12 cellular contexts compared by ENCODE assay signal in the genomic region with DNA sequence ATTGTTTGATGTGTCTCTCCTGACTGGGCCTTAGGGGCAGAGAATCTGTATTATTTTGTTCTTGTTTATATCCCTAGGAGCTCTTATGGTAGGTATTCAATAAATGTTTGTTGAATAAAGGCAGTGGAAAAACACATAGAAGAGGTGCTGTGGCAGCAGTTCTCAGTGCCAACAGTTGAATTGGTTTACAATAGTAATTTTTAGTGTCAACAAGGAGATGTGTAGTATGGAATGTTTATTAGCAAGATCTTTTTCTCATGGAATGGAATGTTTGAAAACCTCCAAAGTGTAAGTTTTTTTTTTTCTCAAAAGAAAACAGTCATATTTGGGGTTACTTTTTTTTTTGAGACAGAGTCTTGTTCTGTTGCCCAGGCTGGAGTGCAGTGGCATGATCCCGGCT. TPM values are rescaled to one million over a fixed set of nuclear protein-coding genes. Genes with fewer than 3 reads are reported as not detected.
A peak's percentile ranks its signal among the peaks of the same experiment; 100 is the strongest.
DNase-seq lines count a peak whose midpoint lies in the region; ATAC-seq and TF ChIP-seq lines count a peak whose summit lies in the region.
"Had no signal": no experiment of that assay in that cellular context is flagged by ENCODE, and none has a peak within 500 bp of the region (broad histone marks: within the 10 kb centered on the region; RNA-seq: fewer than 3 reads in every experiment).

No MANE protein-coding gene starts in this region.

- no peaks in the 10 kb centered on the region for H3K27me3 Mint-ChIP-seq in activated CD8-positive, alpha-beta memory T cell treated with anti-CD3 and anti-CD28 coated beads, Interleukin-2, amount 10 ng/mL, durations not matched to agents 7 days and 5 days
- H3K27me3 Mint-ChIP-seq in T-helper 17 cell = no peaks in the 10 kb centered on the region

- no peak for TF ChIP-seq CTCF in fibroblast of villous mesenchyme (IDR thresholded peaks at IDR 0.05; ENCODE audit: insufficient read depth, low read depth, low read length)

- no peak overlapping the region for H3K4me3 Mint-ChIP-seq in activated CD8-positive, alpha-beta memory T cell treated with anti-CD3 and anti-CD28 coated beads, Interleukin-2, amount 10 ng/mL, durations not matched to agents 7 days and 5 days
- H3K4me3 Mint-ChIP-seq in T-helper 17 cell = no peak overlapping the region
- no peak overlapping the region for H3K4me3 Mint-ChIP-seq in stimulated activated effector memory CD8-positive, alpha-beta T cell treated with anti-CD3 and anti-CD28 coated beads, Interleukin-12 subunit alpha, Interleukin-12 subunit beta, amount 100 ng/mL, for 72 hours

- no peak for ATAC-seq in activated CD8-positive, alpha-beta memory T cell treated with anti-CD3 and anti-CD28 coated beads, Interleukin-2, amount 10 ng/mL, durations not matched to agents 7 days and 5 days
- ATAC-seq in T-helper 17 cell = no peak
- ATAC-seq in stimulated activated effector memory CD8-positive, alpha-beta T cell treated with anti-CD3 and anti-CD28 coated beads, Interleukin-12 subunit alpha, Interleukin-12 subunit beta, amount 100 ng/mL, for 72 hours = no peak
- ATAC-seq in HG02840 (IDR thresholded peaks at IDR 0.05; ENCODE audit: low FRiP score, unreplicated experiment) = no peak
- no peak for ATAC-seq in HG02610 (IDR thresholded peaks at IDR 0.05; ENCODE audit: unreplicated experiment)
- no peak for ATAC-seq in GM19023 (IDR thresholded peaks at IDR 0.05; ENCODE audit: unreplicated experiment)

- no peaks in the 10 kb centered on the region for H3K9me3 ChIP-seq in T-helper 17 cell (ENCODE audit: control insufficient read depth, low read length, poor library complexity, severe bottlenecking)
- H3K9me3 ChIP-seq: SJCRH30 had no signal

- H3K9me3 Mint-ChIP-seq in activated CD8-positive, alpha-beta memory T cell treated with anti-CD3 and anti-CD28 coated beads, Interleukin-2, amount 10 ng/mL, durations not matched to agents 7 days and 5 days (ENCODE audit: low read depth) = no peaks in the 10 kb centered on the region
- H3K9me3 Mint-ChIP-seq in stimulated activated effector memory CD8-positive, alpha-beta T cell treated with anti-CD3 and anti-CD28 coated beads, Interleukin-12 subunit alpha, Interleukin-12 subunit beta, amount 100 ng/mL, for 72 hours = no peaks in the 10 kb centered on the region

- DNase-seq in activated CD8-positive, alpha-beta memory T cell treated with anti-CD3 and anti-CD28 coated beads, Interleukin-2, amount 10 ng/mL, durations not matched to agents 7 days and 5 days = no peak
- no peak for DNase-seq in activated CD8-positive, alpha-beta memory T cell treated with anti-CD3 and anti-CD28 coated beads, Interleukin-2, amount 50 U/mL, for 48 hours
- no peak for DNase-seq in T-helper 17 cell
- peak; percentile 60 for DNase-seq in fibroblast of villous mesenchyme (ENCODE audit: low read depth)
- DNase-seq in stimulated activated effector memory CD8-positive, alpha-beta T cell treated with anti-CD3 and anti-CD28 coated beads, Interleukin-12 subunit alpha, Interleukin-12 subunit beta, amount 100 ng/mL, for 72 hours (ENCODE audit: low spot score in 2 of 2) = no peak
- DNase-seq: NCI-H526 treated with DMSO at 0.1 percent for 48 hours, posterior cingulate gyrus, SJCRH30, substantia nigra had no signal

- CTCF ChIA-PET in activated CD8-positive, alpha-beta memory T cell treated with anti-CD3 and anti-CD28 coated beads, Interleukin-2, amount 10 ng/mL, durations not matched to agents 7 days and 5 days (lab: Charles Lee) = no interaction called here

- peak overlapping the region; percentile 22 for H3K4me3 ChIP-seq in fibroblast of villous mesenchyme (ENCODE audit: low read depth, low read length)
- H3K4me3 ChIP-seq: SJCRH30 had no signal

- peaks cover 49% of the 10 kb centered on the region for H3K4me1 Mint-ChIP-seq in activated CD8-positive, alpha-beta memory T cell treated with anti-CD3 and anti-CD28 coated beads, Interleukin-2, amount 10 ng/mL, durations not matched to agents 7 days and 5 days
- peaks cover 42% of the 10 kb centered on the region for H3K4me1 Mint-ChIP-seq in T-helper 17 cell
- H3K4me1 Mint-ChIP-seq in stimulated activated effector memory CD8-positive, alpha-beta T cell treated with anti-CD3 and anti-CD28 coated beads, Interleukin-12 subunit alpha, Interleukin-12 subunit beta, amount 100 ng/mL, for 72 hours = peaks cover 44% of the 10 kb centered on the region

- peak overlapping the region; percentile 68 for H3K27ac Mint-ChIP-seq in activated CD8-positive, alpha-beta memory T cell treated with anti-CD3 and anti-CD28 coated beads, Interleukin-2, amount 10 ng/mL, durations not matched to agents 7 days and 5 days
- H3K27ac Mint-ChIP-seq in T-helper 17 cell = peak overlapping the region; percentile 87
- peak overlapping the region; percentile 61 for H3K27ac Mint-ChIP-seq in stimulated activated effector memory CD8-positive, alpha-beta T cell treated with anti-CD3 and anti-CD28 coated beads, Interleukin-12 subunit alpha, Interleukin-12 subunit beta, amount 100 ng/mL, for 72 hours

- H3K36me3 Mint-ChIP-seq in activated CD8-positive, alpha-beta memory T cell treated with anti-CD3 and anti-CD28 coated beads, Interleukin-2, amount 10 ng/mL, durations not matched to agents 7 days and 5 days = peaks cover 31% of the 10 kb centered on the region
- peaks cover 2% of the 10 kb centered on the region for H3K36me3 Mint-ChIP-seq in T-helper 17 cell (ENCODE audit: low read depth)
- H3K36me3 Mint-ChIP-seq in stimulated activated effector memory CD8-positive, alpha-beta T cell treated with anti-CD3 and anti-CD28 coated beads, Interleukin-12 subunit alpha, Interleukin-12 subunit beta, amount 100 ng/mL, for 72 hours = peaks cover 93% of the 10 kb centered on the region

RNA-seq across cellular contexts. Expression of a gene that starts 28.0 kb away (rescaled TPM):
- 100 to 1,000 TPM; 134 to 135 TPM for total RNA-seq in activated CD8-positive, alpha-beta memory T cell treated with anti-CD3 and anti-CD28 coated beads, Interleukin-2, amount 10 ng/mL, durations not matched to agents 7 days and 5 days
- total RNA-seq in T-helper 17 cell (100 to 1,000 TPM; 198 to 207 TPM), fibroblast of villous mesenchyme (48.0 and 61.7 TPM in 2 replicates)
